ENCODE assay signal across 9 cellular contexts in genomic region chr19:34220472-34221063, GRCh38. TPM values are rescaled to one million over a fixed set of nuclear protein-coding genes. Genes with fewer than 3 reads are reported as not detected.
DNase-seq lines count a peak whose midpoint lies in the region; ATAC-seq, FAIRE-seq and TF ChIP-seq lines count a peak whose summit lies in the region.
"Had no signal": no experiment of that assay in that cellular context is flagged by ENCODE, and none has a peak within 500 bp of the region (broad histone marks: within the 10 kb centered on the region; RNA-seq: fewer than 3 reads in every experiment).

No MANE protein-coding gene starts in this region.

- DNase-seq in A172 (ENCODE audit: low spot score) (peak; percentile 56), GM18507 (ENCODE audit: extremely low spot score, insufficient read length, low read depth) (no peak), NCI-H345 treated with DMSO at 0.1 percent for 48 hours (lab: John Stamatoyannopoulos, UW; ENCODE audit: unreplicated experiment) (peak; percentile 43), coronary artery (ENCODE audit: low spot score) (no peak), lung (ENCODE audit: low spot score) (peak; percentile 61)
- DNase-seq in activated CD4-positive, alpha-beta T cell treated with anti-CD3 and anti-CD28 coated beads for 1 hour = peak; percentile 32
- peak in 5 of 6 experiments; percentile 9 to 53 (median 48) for DNase-seq in stimulated activated naive CD4-positive, alpha-beta T cell (lab: John Stamatoyannopoulos, UW)

- no peaks in the 10 kb centered on the region for H3K27me3 ChIP-seq in lung (ENCODE audit: control insufficient read depth, insufficient read depth)

- ATAC-seq in lung (ENCODE audit: insufficient read depth, low FRiP score) (peak; percentile 53), HG03159 (IDR thresholded peaks at IDR 0.05; ENCODE audit: unreplicated experiment) (no peak)

- H3K4me3 ChIP-seq in coronary artery = no peak overlapping the region
- no peak overlapping the region for H3K4me3 ChIP-seq in lung

- FAIRE-seq in GM18507 (lab: Jason Lieb, UNC) = peak; percentile 73
- FAIRE-seq: islet of Langerhans had no signal

- H3K36me3 ChIP-seq in lung (ENCODE audit: control insufficient read depth in 2 of 2, insufficient read depth in 2 of 2, low read length in 2 of 2) = peaks cover 25 to 43% of the 10 kb centered on the region in 2 donors

- peaks cover 0 to 2% of the 10 kb centered on the region in 2 donors for H3K9me3 ChIP-seq in lung (ENCODE audit: control insufficient read depth in 2 of 2, insufficient read depth in 1 of 2, low read length in 1 of 2)

- H3K27ac ChIP-seq in coronary artery = no peak overlapping the region
- H3K27ac ChIP-seq in lung (ENCODE audit: low read depth in 1 of 2, low read length in 1 of 2) = no peak overlapping the region

- 71% methylated on average over 4 of the region's 4 CpGs for WGBS in lung, 2 donors

- H3K4me1 ChIP-seq in lung (ENCODE audit: control insufficient read depth in 2 of 2, insufficient read depth in 2 of 2, low read length in 2 of 2) = peaks cover 0 to 1% of the 10 kb centered on the region in 2 donors

- TF ChIP-seq CTCF in coronary artery (IDR thresholded peaks at IDR 0.05) = peak; percentile 60
- TF ChIP-seq CTCF in lung (IDR thresholded peaks at IDR 0.05; ENCODE audit: control extremely low read depth, extremely low read depth) = peak; percentile 41

RNA-seq across cellular contexts. Expression of gene GARRE1, which starts 33.8 kb away (rescaled TPM):
- total RNA-seq in A172 (2014; rRNA removed; shearing (Covaris generic)) = 9.2 and 10.7 TPM in 2 replicates
- 10 to 100 TPM; 19.2 to 69.0 TPM for total RNA-seq in lung
- polyA plus RNA-seq in lung = 10 to 100 TPM in 1 of 2 donors, 1 to 10 TPM in 1; 6.7 to 10.1 TPM

RNA-seq across cellular contexts. Expression of gene LSM14A, which starts 48.3 kb away (rescaled TPM):
- 48.1 and 52.7 TPM in 2 replicates for total RNA-seq in A172 (2014; rRNA removed; shearing (Covaris generic))
- 100 to 1,000 TPM in 1 of 2 donors, 10 to 100 TPM in 1; 90.7 to 153 TPM for total RNA-seq in lung
- 10 to 100 TPM; 52.9 to 76.4 TPM for polyA plus RNA-seq in lung

Comparison
In these comparisons a context has a peak if more than half of its experiments do, and no peak if none do; other contexts are left out.
1. DNase-seq: peak in A172 (single experiment), NCI-H345 treated with DMSO at 0.1 percent for 48 hours (single experiment), activated CD4-positive, alpha-beta T cell treated with anti-CD3 and anti-CD28 coated beads for 1 hour (single experiment), lung (single experiment) and stimulated activated naive CD4-positive, alpha-beta T cell (5 of 6); none in GM18507 (single experiment) and coronary artery (single experiment).